Comparison of ENCODE assay signal across 13 cellular contexts in genomic region chr4:22238742-22239141, GRCh38.
DNase-seq lines count a peak whose midpoint lies in the region; ATAC-seq, FAIRE-seq and TF ChIP-seq lines count a peak whose summit lies in the region.
"Had no signal": no experiment of that assay in that cellular context is flagged by ENCODE, and none has a peak within 500 bp of the region (broad histone marks: within the 10 kb centered on the region; RNA-seq: fewer than 3 reads in every experiment).

No MANE protein-coding gene starts in this region.

- no peak overlapping the region for H2AFZ ChIP-seq in GM12878 (ENCODE audit: control insufficient read depth, low read depth, low read length)

- intact Hi-C loops in GM12878 (cut with micrococcal nuclease; ENCODE audit: unreplicated experiment) (loop anchor here (2.0 to 5.0 kb wide), 3 partner anchors 119 to 454 kb away; partner anchors contain the start of gene GBA3), mucosa of descending colon (cut with DNase I, micrococcal nuclease) (no loop called here)

- no peak overlapping the region for H3K4me3 ChIP-seq in GM12878
- H3K4me3 ChIP-seq in mucosa of descending colon, result no peak overlapping the region
- H3K4me3 ChIP-seq: K562 had no signal

- H3K27me3 ChIP-seq in GM12878 (replicated peaks in 1 of 2; ENCODE audit: control insufficient read depth in 2 of 2, insufficient read depth in 2 of 2, low read length in 1 of 2), result no peaks in the 10 kb centered on the region

- TF ChIP-seq EP300 in GM12878 (IDR thresholded peaks at IDR 0.05; ENCODE audit: borderline replicate concordance in 1 of 2, control insufficient read depth in 1 of 2, low read depth in 2 of 2, low read length in 2 of 2), result no peak

- H3K4me2 ChIP-seq in GM12878 (ENCODE audit: control insufficient read depth, insufficient read depth), result no peak overlapping the region

- no TSS peak for BruUV-seq in GM12878 (replicated peaks; lab: Mats Ljungman, UMichigan)

- H3K9ac ChIP-seq in GM12878 (ENCODE audit: control insufficient read depth, insufficient read depth, low read length), result no peak overlapping the region

- H3K4me1 ChIP-seq in GM12878 (ENCODE audit: control insufficient read depth, insufficient read depth, low read length) (no peaks in the 10 kb centered on the region), mucosa of descending colon (ENCODE audit: low read depth) (no peaks in the 10 kb centered on the region)

- TF ChIP-seq RAD21 in GM12878 (IDR thresholded peaks at IDR 0.05; ENCODE audit: insufficient read depth, low read depth, low read length), result no peak

- H3K9me3 ChIP-seq in GM12878 (replicated peaks; ENCODE audit: control insufficient read depth, insufficient read depth, low read length) (no peaks in the 10 kb centered on the region), mucosa of descending colon (no peaks in the 10 kb centered on the region)

- SMC1A ChIA-PET in GM12878 (lab: Charles Lee; ENCODE audit: uncharacterized antibody, unreplicated experiment), result interaction anchor here (0.6 to 3.0 kb wide), 5 partner anchors 116 to 1465 kb away, joined by 3 to 17 read pairs (median 3); no protein-coding TSS in a partner anchor

- H3K36me3 ChIP-seq in GM12878 (ENCODE audit: control insufficient read depth in 2 of 2, insufficient read depth in 2 of 2, low read length in 1 of 2) (no peaks in the 10 kb centered on the region), mucosa of descending colon (ENCODE audit: low read depth) (no peaks in the 10 kb centered on the region)

- TF ChIP-seq CTCF in GM12878 (IDR thresholded peaks at IDR 0.05 in 2 of 3, conservative IDR thresholded peaks at IDR 0.05 in 1 of 3; ENCODE audit: control insufficient read depth in 2 of 3, extremely low read depth in 1 of 3, insufficient read depth in 1 of 3, low read depth in 3 of 3, low read length in 3 of 3) (no peak), mucosa of descending colon (IDR thresholded peaks at IDR 0.05) (peak; percentile 12)

- TF ChIP-seq POLR2A in GM12878 (IDR thresholded peaks at IDR 0.05; ENCODE audit: low read depth, low read length), result no peak

- DNase-seq in COLO668 (lab: John Stamatoyannopoulos, UW; ENCODE audit: unreplicated experiment), result peak; percentile 24
- peak; percentile 7 for DNase-seq in LHCN-M2 (ENCODE audit: low read depth)
- no peak for DNase-seq in GM12878 (ENCODE audit: low read depth, low spot score)
- peak in 1 of 3 donors; percentile 33 for DNase-seq in mucosa of descending colon
- DNase-seq: activated T-cell treated with anti-CD3 and anti-CD28 coated beads for 4 hours, NCI-H524 treated with DMSO at 0.1 percent for 48 hours had no signal

- no peaks in the 10 kb centered on the region for H3K79me2 ChIP-seq in GM12878 (ENCODE audit: control insufficient read depth, insufficient read depth, low read length)

- no peak overlapping the region for H3K27ac ChIP-seq in GM12878 (ENCODE audit: control insufficient read depth, insufficient read depth)

- peak; percentile 31; the same call in 1 of the 3 replicates for ATAC-seq in GM12878
- ATAC-seq in mucosa of descending colon, result peak; percentile 56
- no peak for ATAC-seq in HG03025 (IDR thresholded peaks at IDR 0.05; ENCODE audit: low FRiP score, unreplicated experiment)
- no peak for ATAC-seq in GM18873 (IDR thresholded peaks at IDR 0.05; ENCODE audit: low FRiP score, unreplicated experiment)
- ATAC-seq in HG03039 (IDR thresholded peaks at IDR 0.05; ENCODE audit: unreplicated experiment), result no peak
- ATAC-seq in HG03175 (IDR thresholded peaks at IDR 0.05; ENCODE audit: unreplicated experiment), result no peak
- ATAC-seq: K562, sciatic nerve had no signal

- WGBS in GM12878 (ENCODE audit: insufficient coverage, insufficient replicate concordance, low lambda C conversion rate, missing lambda C conversion rate), result 26% methylated on average over 5 of the region's 5 CpGs

- RAD21 ChIA-PET in GM12878 (lab: Charles Lee; ENCODE audit: unreplicated experiment), result interaction anchor here (1.1 to 2.0 kb wide), 3 partner anchors 118 to 369 kb away, joined by 3 to 9 read pairs (median 5); no protein-coding TSS in a partner anchor

- FAIRE-seq in GM12878 (lab: Jason Lieb, UNC), result no peak
- FAIRE-seq: K562, TTC549 had no signal

- no peaks in the 10 kb centered on the region for H4K20me1 ChIP-seq in GM12878 (ENCODE audit: control insufficient read depth, insufficient read depth)

- CTCF ChIA-PET in GM12878 (lab: Yijun Ruan, JAX), result interaction anchor here (0.7 to 3.7 kb wide), 5 partner anchors 27 to 162 kb away, joined by 3 to 30 read pairs (median 3); no protein-coding TSS in a partner anchor

- POLR2A ChIA-PET in GM12878 (lab: Charles Lee), result no interaction called here

- in situ Hi-C loops in GM12878 (cut with MboI), result no loop called here

TF ChIP-seq in GM12878, 131 proteins besides CTCF, POLR2A, EP300 and RAD21:
- TF ChIP-seq STAT1 (conservative IDR thresholded peaks at IDR 0.05), result no peak

Comparison
In these comparisons a context has a peak if more than half of its experiments do, and no peak if none do; other contexts are left out.
1. ATAC-seq: peak in GM12878 (single experiment) and mucosa of descending colon (single experiment); none in HG03025 (single experiment), GM18873 (single experiment), HG03039 (single experiment) and HG03175 (single experiment).